In genomic region chr18:57497372-57498294, GRCh38 we compare ENCODE assay signal across 12 cellular contexts.
A peak's percentile ranks its signal among the peaks of the same experiment; 100 is the strongest.
DNase-seq lines count a peak whose midpoint lies in the region; ATAC-seq and TF ChIP-seq lines count a peak whose summit lies in the region.
"Had no signal": no experiment of that assay in that cellular context is flagged by ENCODE, and none has a peak within 500 bp of the region (broad histone marks: within the 10 kb centered on the region; RNA-seq: fewer than 3 reads in every experiment).

No MANE protein-coding gene starts in this region.

- no peak overlapping the region for H3K27ac ChIP-seq in heart left ventricle
- no peak overlapping the region for H3K27ac ChIP-seq in PC-3 (ENCODE audit: low read length)
- H3K27ac ChIP-seq: upper lobe of left lung had no signal

- H3K9me2 ChIP-seq in PC-3 (replicated peaks; ENCODE audit: low read length) = no peaks in the 10 kb centered on the region

- TF ChIP-seq POLR2A in heart left ventricle (IDR thresholded peaks at IDR 0.05) = no peak

- H3K9me3 ChIP-seq in heart left ventricle (no peaks in the 10 kb centered on the region), PC-3 (ENCODE audit: low read length) (no peaks in the 10 kb centered on the region), BE2C (no peaks in the 10 kb centered on the region)
- H3K9me3 ChIP-seq: upper lobe of left lung had no signal

- no peaks in the 10 kb centered on the region for H3K79me2 ChIP-seq in PC-3 (ENCODE audit: low read length)

- H2AFZ ChIP-seq in PC-3 (ENCODE audit: low read length) = no peak overlapping the region

- H3K36me3 ChIP-seq in heart left ventricle (no peaks in the 10 kb centered on the region), PC-3 (ENCODE audit: low read depth, low read length) (no peaks in the 10 kb centered on the region), BE2C (no peaks in the 10 kb centered on the region)
- H3K36me3 ChIP-seq: upper lobe of left lung had no signal

- ATAC-seq in heart left ventricle = peak; percentile 75 to 99 (median 92)
- no peak for ATAC-seq in Right ventricle myocardium inferior
- peak; percentile 80 for ATAC-seq in PC-3
- peak; percentile 95 for ATAC-seq in left ventricle myocardium superior
- ATAC-seq in GM19467 (IDR thresholded peaks at IDR 0.05; ENCODE audit: unreplicated experiment) = no peak

- BruUV-seq in PC-3 (replicated peaks; lab: Mats Ljungman, UMichigan) = no TSS peak

- H3K9ac ChIP-seq in PC-3 (ENCODE audit: low read length) = no peak overlapping the region

- POLR2A ChIA-PET in PC-3 (lab: Charles Lee; ENCODE audit: unreplicated experiment) = interaction anchor here (0.6 kb wide), 1 partner anchor 287 kb away, joined by 3 read pairs; no protein-coding TSS in a partner anchor

- H3K4me1 ChIP-seq in heart left ventricle (peaks cover 0 to 6% (median 0%) of the 10 kb centered on the region in 12 donors), PC-3 (ENCODE audit: insufficient read depth, low read length) (peaks cover 11% of the 10 kb centered on the region), BE2C (no peaks in the 10 kb centered on the region)
- H3K4me1 ChIP-seq: upper lobe of left lung had no signal

- CTCF ChIA-PET in PC-3 (lab: Charles Lee) = no interaction called here

- intact Hi-C loops in heart left ventricle (cut with DNase I) (no loop called here), Right ventricle myocardium inferior (cut with DNase I) (no loop called here), PC-3 (cut with micrococcal nuclease) (no loop called here), left ventricle myocardium superior (cut with micrococcal nuclease) (no loop called here)

- no peaks in the 10 kb centered on the region for H3K27me3 ChIP-seq in heart left ventricle
- no peaks in the 10 kb centered on the region for H3K27me3 ChIP-seq in PC-3 (ENCODE audit: low read length)
- H3K27me3 ChIP-seq in BE2C = no peaks in the 10 kb centered on the region
- H3K27me3 ChIP-seq: upper lobe of left lung had no signal

- H4K20me1 ChIP-seq in PC-3 (ENCODE audit: low read length) = no peaks in the 10 kb centered on the region

- no peak for DNase-seq in heart left ventricle
- no peak for DNase-seq in Right ventricle myocardium inferior (ENCODE audit: missing footprints)
- peak; percentile 49 for DNase-seq in PC-3
- no peak for DNase-seq in left ventricle myocardium superior
- DNase-seq in stimulated activated CD8-positive, alpha-beta memory T cell treated with anti-CD3 and anti-CD28 coated beads, Interleukin-4, amount 100 ng/mL, for 48 hours = no peak
- no peak for DNase-seq in midbrain (lab: John Stamatoyannopoulos, UW)
- no peak for DNase-seq in BE2C
- DNase-seq: activated CD8-positive, alpha-beta memory T cell treated with anti-CD3 and anti-CD28 coated beads for 24 hours; activated gamma-delta T cell; DMS79 treated with DMSO at 0.1 percent for 48 hours; upper lobe of left lung had no signal

- 0 out of 2 replicates have a peak overlapping the region, but pooled peaks have one; percentile 5 for H3K4me2 ChIP-seq in PC-3 (ENCODE audit: low read length)

- WGBS in heart left ventricle, 4 donors = 41 to 55% (median 50%) methylated on average over 7 of the region's 7 CpGs

- TF ChIP-seq CTCF in heart left ventricle (IDR thresholded peaks at IDR 0.05) (no peak), PC-3 (conservative IDR thresholded peaks at IDR 0.05; ENCODE audit: low read depth, low read length) (no peak), BE2C (IDR thresholded peaks at IDR 0.05; ENCODE audit: low read depth, low read length) (no peak)

- H3F3A ChIP-seq in PC-3 (ENCODE audit: low read length, unreplicated experiment) = no peaks in the 10 kb centered on the region

- H3K4me3 ChIP-seq in heart left ventricle (no peak overlapping the region), PC-3 (ENCODE audit: low read length) (no peak overlapping the region), BE2C (ENCODE audit: low read depth, low read length) (no peak overlapping the region)
- H3K4me3 ChIP-seq: upper lobe of left lung had no signal

Comparison
In these comparisons a context has a peak if more than half of its experiments do, and no peak if none do; other contexts are left out.
1. ATAC-seq: peak in heart left ventricle (4 of 4), PC-3 (single experiment) and left ventricle myocardium superior (single experiment); none in Right ventricle myocardium inferior (single experiment) and GM19467 (single experiment).